ENCODE assay signal across 8 cellular contexts in the genomic region with DNA sequence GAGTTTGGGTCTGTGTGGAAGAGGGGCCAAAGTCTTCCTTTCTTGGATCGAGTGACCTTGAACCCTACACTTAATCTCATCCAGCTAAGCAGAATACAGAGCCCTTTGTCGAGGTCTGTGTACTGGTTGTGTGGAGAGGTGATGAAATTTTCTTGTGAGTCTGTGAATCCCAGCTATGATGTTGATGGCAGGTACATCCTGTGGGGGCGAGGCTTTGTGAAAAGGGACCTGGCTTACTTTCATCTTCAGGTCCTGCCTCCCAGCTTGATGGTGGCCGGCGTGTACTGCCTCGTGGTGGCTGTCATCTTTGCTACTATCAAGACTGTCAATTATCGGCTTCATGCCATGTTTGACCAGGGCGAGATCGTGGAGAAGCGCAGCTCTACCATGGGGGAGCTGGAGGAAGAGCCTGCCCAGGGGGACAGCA. TPM values are rescaled to one million over a fixed set of nuclear protein-coding genes. Genes with fewer than 3 reads are reported as not detected.
DNase-seq lines count a peak whose midpoint lies in the region; ATAC-seq and TF ChIP-seq lines count a peak whose summit lies in the region.

No MANE protein-coding gene starts in this region.

- H3K9me3 ChIP-seq in iPS-18a (ENCODE audit: control insufficient read depth, low read depth, low read length): no peaks in the 10 kb centered on the region

- peak overlapping the region; percentile 96 for H3K4me3 Mint-ChIP-seq in activated T-helper 17 cell treated with anti-CD3 and anti-CD28 coated beads, Interleukin-2, amount 50 U/mL, for 72 hours
- H3K4me3 Mint-ChIP-seq in stimulated activated naive B cell treated with anti-CD40 and anti-IgM and Interleukin-4, amounts not matched to agents 10 μg/mL and 1 μg/mL and 100 μg/mL, for 72 hours: peak overlapping the region; percentile 85 to 90

- no peaks in the 10 kb centered on the region for H3K27me3 ChIP-seq in HL-60 (ENCODE audit: insufficient read depth, poor library complexity, severe bottlenecking)
- no peaks in the 10 kb centered on the region for H3K27me3 ChIP-seq in iPS-18a (ENCODE audit: control insufficient read depth, insufficient read depth, low read length)

- H3K36me3 ChIP-seq in iPS-18a (ENCODE audit: control insufficient read depth, low read depth, low read length): peaks cover 28% of the 10 kb centered on the region

- peaks cover 80% of the 10 kb centered on the region for H3K36me3 Mint-ChIP-seq in activated T-helper 17 cell treated with anti-CD3 and anti-CD28 coated beads, Interleukin-2, amount 50 U/mL, for 72 hours (ENCODE audit: low read depth)
- peaks cover 26 to 56% of the 10 kb centered on the region in 2 donors for H3K36me3 Mint-ChIP-seq in stimulated activated naive B cell treated with anti-CD40 and anti-IgM and Interleukin-4, amounts not matched to agents 10 μg/mL and 1 μg/mL and 100 μg/mL, for 72 hours

- peaks cover 15% of the 10 kb centered on the region for H3K4me1 Mint-ChIP-seq in activated T-helper 17 cell treated with anti-CD3 and anti-CD28 coated beads, Interleukin-2, amount 50 U/mL, for 72 hours
- peaks cover 22 to 48% of the 10 kb centered on the region in 2 donors for H3K4me1 Mint-ChIP-seq in stimulated activated naive B cell treated with anti-CD40 and anti-IgM and Interleukin-4, amounts not matched to agents 10 μg/mL and 1 μg/mL and 100 μg/mL, for 72 hours

- peak overlapping the region; percentile 52 for H3K9ac ChIP-seq in iPS-18a (ENCODE audit: low read length)

- no peak for DNase-seq in HL-60 (ENCODE audit: low read depth in 1 of 2, low spot score in 1 of 2)
- no peak for DNase-seq in stimulated activated naive B cell treated with anti-CD40 and anti-IgM and Interleukin-4, amounts not matched to agents 10 μg/mL and 1 μg/mL and 100 μg/mL, for 72 hours
- DNase-seq in stimulated activated CD4-positive, alpha-beta T cell treated with anti-CD3 and anti-CD28 coated beads, Interleukin-12 subunit alpha, Interleukin-12 subunit beta, amount 100 ng/mL, for 4 hours: no peak
- no peak for DNase-seq in nucleus accumbens (lab: John Stamatoyannopoulos, UW)
- no peak for DNase-seq in left lobe of liver (ENCODE audit: low spot score)

- H3K27ac Mint-ChIP-seq in activated T-helper 17 cell treated with anti-CD3 and anti-CD28 coated beads, Interleukin-2, amount 50 U/mL, for 72 hours: peak overlapping the region; percentile 93
- peak overlapping the region; percentile 93 for H3K27ac Mint-ChIP-seq in stimulated activated naive B cell treated with anti-CD40 and anti-IgM and Interleukin-4, amounts not matched to agents 10 μg/mL and 1 μg/mL and 100 μg/mL, for 72 hours

- H3K27ac ChIP-seq in HL-60 (replicated peaks): peak overlapping the region; percentile 54
- H3K27ac ChIP-seq in iPS-18a (ENCODE audit: low read length): no peak overlapping the region

- TF ChIP-seq CTCF in HL-60 (IDR thresholded peaks at IDR 0.05; ENCODE audit: insufficient read depth, low read length): no peak

- H3K4me3 ChIP-seq in HL-60 (replicated peaks; ENCODE audit: insufficient read depth, low read length): peak overlapping the region; percentile 97
- H3K4me3 ChIP-seq in iPS-18a (ENCODE audit: low read length): peak overlapping the region; percentile 70

- no peaks in the 10 kb centered on the region for H3K4me1 ChIP-seq in iPS-18a (ENCODE audit: control insufficient read depth, low read depth, low read length)

- no peaks in the 10 kb centered on the region for H3K9me3 Mint-ChIP-seq in activated T-helper 17 cell treated with anti-CD3 and anti-CD28 coated beads, Interleukin-2, amount 50 U/mL, for 72 hours
- H3K9me3 Mint-ChIP-seq in stimulated activated naive B cell treated with anti-CD40 and anti-IgM and Interleukin-4, amounts not matched to agents 10 μg/mL and 1 μg/mL and 100 μg/mL, for 72 hours: no peaks in the 10 kb centered on the region

- no peak for ATAC-seq in activated T-helper 17 cell treated with anti-CD3 and anti-CD28 coated beads, Interleukin-2, amount 50 U/mL, for 72 hours (replicated peaks)
- ATAC-seq in stimulated activated naive B cell treated with anti-CD40 and anti-IgM and Interleukin-4, amounts not matched to agents 10 μg/mL and 1 μg/mL and 100 μg/mL, for 72 hours (replicated peaks): no peak
- ATAC-seq in left lobe of liver (no peak), GM18868 (IDR thresholded peaks at IDR 0.05; ENCODE audit: unreplicated experiment) (no peak)

- no peaks in the 10 kb centered on the region for H3K27me3 Mint-ChIP-seq in activated T-helper 17 cell treated with anti-CD3 and anti-CD28 coated beads, Interleukin-2, amount 50 U/mL, for 72 hours
- H3K27me3 Mint-ChIP-seq in stimulated activated naive B cell treated with anti-CD40 and anti-IgM and Interleukin-4, amounts not matched to agents 10 μg/mL and 1 μg/mL and 100 μg/mL, for 72 hours: no peaks in the 10 kb centered on the region

RNA-seq across cellular contexts. Expression of a gene that starts 1.0 kb away (rescaled TPM):
- 10 to 100 TPM; 20.8 to 39.1 TPM for total RNA-seq in activated T-helper 17 cell treated with anti-CD3 and anti-CD28 coated beads, Interleukin-2, amount 50 U/mL, for 72 hours
- total RNA-seq in left lobe of liver: 16.8 TPM

RNA-seq across cellular contexts. Expression of a gene that starts 2.6 kb away (rescaled TPM):
- total RNA-seq in activated T-helper 17 cell treated with anti-CD3 and anti-CD28 coated beads, Interleukin-2, amount 50 U/mL, for 72 hours: 10 to 100 TPM; 64.9 to 83.2 TPM
- total RNA-seq in left lobe of liver: 85.4 TPM

RNA-seq across cellular contexts. Expression of a gene that starts 21.0 kb away (rescaled TPM):
- total RNA-seq in activated T-helper 17 cell treated with anti-CD3 and anti-CD28 coated beads, Interleukin-2, amount 50 U/mL, for 72 hours: under 1 TPM; 0.52 to 0.79 TPM
- not detected for total RNA-seq in left lobe of liver

RNA-seq across cellular contexts. Expression of a gene that starts 21.3 kb away (rescaled TPM):
- total RNA-seq in activated T-helper 17 cell treated with anti-CD3 and anti-CD28 coated beads, Interleukin-2, amount 50 U/mL, for 72 hours: 100 to 1,000 TPM; 135 to 144 TPM
- total RNA-seq in left lobe of liver: 29.5 TPM

RNA-seq across cellular contexts. Expression of a gene that starts 40.7 kb away (rescaled TPM):
- 100 to 1,000 TPM; 126 to 167 TPM for total RNA-seq in activated T-helper 17 cell treated with anti-CD3 and anti-CD28 coated beads, Interleukin-2, amount 50 U/mL, for 72 hours
- 13.5 TPM for total RNA-seq in left lobe of liver
